ENCODE assay signal across 1 cellular context in the genomic region with DNA sequence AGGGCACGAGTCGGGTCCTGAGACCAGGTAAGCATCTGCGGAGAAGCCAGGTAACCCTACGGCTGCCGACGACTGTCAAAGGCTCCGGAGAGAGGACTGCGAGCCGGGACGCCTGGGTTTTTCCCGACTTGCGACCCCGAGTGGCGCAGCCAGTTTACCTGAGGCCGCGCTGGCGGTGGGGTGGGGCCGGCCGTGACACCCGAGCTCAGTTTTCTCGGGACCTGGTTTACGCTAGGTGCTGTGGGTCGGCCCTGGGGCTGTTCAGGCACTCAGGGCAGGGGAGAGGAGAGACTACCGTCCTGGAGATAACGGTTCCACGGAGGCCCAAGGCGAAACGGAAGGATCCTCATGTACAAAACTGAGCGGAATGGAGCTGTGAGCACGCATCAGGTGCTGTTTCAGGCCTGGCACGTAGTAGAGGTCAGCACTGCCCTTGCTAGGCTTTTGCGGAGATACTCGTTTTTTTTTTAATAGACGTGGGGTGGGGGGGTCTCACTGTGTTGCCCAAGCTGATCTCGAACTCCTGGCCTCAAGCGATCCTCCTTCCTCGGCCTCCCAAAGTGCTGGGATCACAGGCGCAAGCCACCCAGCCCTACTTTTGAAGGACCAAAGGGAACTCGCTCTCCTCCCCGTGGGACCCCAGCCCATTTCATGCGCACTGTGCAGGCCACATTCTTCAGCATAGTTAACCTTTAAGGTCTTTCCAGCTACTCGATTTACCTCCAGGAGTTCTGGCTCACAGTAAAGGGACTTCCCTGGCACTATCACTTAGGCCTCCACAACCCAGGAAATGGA.
TF ChIP-seq lines count a peak whose summit lies in the region.

No MANE protein-coding gene starts in this region.

TF ChIP-seq in HepG2, 621 proteins besides CTCF, POLR2A, EP300 and RAD21 (continued from another document and continues in another):
- TF ChIP-seq, protein P1, sequence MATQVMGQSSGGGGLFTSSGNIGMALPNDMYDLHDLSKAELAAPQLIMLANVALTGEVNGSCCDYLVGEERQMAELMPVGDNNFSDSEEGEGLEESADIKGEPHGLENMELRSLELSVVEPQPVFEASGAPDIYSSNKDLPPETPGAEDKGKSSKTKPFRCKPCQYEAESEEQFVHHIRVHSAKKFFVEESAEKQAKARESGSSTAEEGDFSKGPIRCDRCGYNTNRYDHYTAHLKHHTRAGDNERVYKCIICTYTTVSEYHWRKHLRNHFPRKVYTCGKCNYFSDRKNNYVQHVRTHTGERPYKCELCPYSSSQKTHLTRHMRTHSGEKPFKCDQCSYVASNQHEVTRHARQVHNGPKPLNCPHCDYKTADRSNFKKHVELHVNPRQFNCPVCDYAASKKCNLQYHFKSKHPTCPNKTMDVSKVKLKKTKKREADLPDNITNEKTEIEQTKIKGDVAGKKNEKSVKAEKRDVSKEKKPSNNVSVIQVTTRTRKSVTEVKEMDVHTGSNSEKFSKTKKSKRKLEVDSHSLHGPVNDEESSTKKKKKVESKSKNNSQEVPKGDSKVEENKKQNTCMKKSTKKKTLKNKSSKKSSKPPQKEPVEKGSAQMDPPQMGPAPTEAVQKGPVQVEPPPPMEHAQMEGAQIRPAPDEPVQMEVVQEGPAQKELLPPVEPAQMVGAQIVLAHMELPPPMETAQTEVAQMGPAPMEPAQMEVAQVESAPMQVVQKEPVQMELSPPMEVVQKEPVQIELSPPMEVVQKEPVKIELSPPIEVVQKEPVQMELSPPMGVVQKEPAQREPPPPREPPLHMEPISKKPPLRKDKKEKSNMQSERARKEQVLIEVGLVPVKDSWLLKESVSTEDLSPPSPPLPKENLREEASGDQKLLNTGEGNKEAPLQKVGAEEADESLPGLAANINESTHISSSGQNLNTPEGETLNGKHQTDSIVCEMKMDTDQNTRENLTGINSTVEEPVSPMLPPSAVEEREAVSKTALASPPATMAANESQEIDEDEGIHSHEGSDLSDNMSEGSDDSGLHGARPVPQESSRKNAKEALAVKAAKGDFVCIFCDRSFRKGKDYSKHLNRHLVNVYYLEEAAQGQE (IDR thresholded peaks at IDR 0.05; ENCODE audit: borderline replicate concordance in 1 of 2, low read depth in 1 of 2, low read length in 2 of 2): no peak
- TF ChIP-seq, protein P2, sequence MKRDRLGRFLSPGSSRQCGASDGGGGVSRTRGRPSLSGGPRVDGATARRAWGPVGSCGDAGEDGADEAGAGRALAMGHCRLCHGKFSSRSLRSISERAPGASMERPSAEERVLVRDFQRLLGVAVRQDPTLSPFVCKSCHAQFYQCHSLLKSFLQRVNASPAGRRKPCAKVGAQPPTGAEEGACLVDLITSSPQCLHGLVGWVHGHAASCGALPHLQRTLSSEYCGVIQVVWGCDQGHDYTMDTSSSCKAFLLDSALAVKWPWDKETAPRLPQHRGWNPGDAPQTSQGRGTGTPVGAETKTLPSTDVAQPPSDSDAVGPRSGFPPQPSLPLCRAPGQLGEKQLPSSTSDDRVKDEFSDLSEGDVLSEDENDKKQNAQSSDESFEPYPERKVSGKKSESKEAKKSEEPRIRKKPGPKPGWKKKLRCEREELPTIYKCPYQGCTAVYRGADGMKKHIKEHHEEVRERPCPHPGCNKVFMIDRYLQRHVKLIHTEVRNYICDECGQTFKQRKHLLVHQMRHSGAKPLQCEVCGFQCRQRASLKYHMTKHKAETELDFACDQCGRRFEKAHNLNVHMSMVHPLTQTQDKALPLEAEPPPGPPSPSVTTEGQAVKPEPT (CRISPR knock-in tag; IDR thresholded peaks at IDR 0.05; ENCODE audit: low read depth): no peak
- TF ChIP-seq, protein P3, sequence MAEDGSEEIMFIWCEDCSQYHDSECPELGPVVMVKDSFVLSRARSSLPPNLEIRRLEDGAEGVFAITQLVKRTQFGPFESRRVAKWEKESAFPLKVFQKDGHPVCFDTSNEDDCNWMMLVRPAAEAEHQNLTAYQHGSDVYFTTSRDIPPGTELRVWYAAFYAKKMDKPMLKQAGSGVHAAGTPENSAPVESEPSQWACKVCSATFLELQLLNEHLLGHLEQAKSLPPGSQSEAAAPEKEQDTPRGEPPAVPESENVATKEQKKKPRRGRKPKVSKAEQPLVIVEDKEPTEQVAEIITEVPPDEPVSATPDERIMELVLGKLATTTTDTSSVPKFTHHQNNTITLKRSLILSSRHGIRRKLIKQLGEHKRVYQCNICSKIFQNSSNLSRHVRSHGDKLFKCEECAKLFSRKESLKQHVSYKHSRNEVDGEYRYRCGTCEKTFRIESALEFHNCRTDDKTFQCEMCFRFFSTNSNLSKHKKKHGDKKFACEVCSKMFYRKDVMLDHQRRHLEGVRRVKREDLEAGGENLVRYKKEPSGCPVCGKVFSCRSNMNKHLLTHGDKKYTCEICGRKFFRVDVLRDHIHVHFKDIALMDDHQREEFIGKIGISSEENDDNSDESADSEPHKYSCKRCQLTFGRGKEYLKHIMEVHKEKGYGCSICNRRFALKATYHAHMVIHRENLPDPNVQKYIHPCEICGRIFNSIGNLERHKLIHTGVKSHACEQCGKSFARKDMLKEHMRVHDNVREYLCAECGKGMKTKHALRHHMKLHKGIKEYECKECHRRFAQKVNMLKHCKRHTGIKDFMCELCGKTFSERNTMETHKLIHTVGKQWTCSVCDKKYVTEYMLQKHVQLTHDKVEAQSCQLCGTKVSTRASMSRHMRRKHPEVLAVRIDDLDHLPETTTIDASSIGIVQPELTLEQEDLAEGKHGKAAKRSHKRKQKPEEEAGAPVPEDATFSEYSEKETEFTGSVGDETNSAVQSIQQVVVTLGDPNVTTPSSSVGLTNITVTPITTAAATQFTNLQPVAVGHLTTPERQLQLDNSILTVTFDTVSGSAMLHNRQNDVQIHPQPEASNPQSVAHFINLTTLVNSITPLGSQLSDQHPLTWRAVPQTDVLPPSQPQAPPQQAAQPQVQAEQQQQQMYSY (CRISPR knock-in tag; IDR thresholded peaks at IDR 0.05): peak; percentile 54; the same call in 1 of the 2 replicates
- TF ChIP-seq PAX8 (CRISPR knock-in tag; IDR thresholded peaks at IDR 0.05; ENCODE audit: borderline replicate concordance) (no peak), AGO2 (optimal IDR thresholded peaks at IDR 0.05; ENCODE audit: low read depth, low read length) (no peak), BRCA1 (CRISPR knock-in tag; IDR thresholded peaks at IDR 0.05) (no peak), U2AF2 (IDR thresholded peaks at IDR 0.05; ENCODE audit: low read depth, low read length) (no peak), SP2 (CRISPR knock-in tag; IDR thresholded peaks at IDR 0.05) (no peak), KLF9 (CRISPR knock-in tag; IDR thresholded peaks at IDR 0.05; ENCODE audit: low read depth) (no peak), MXI1 (IDR thresholded peaks at IDR 0.05; ENCODE audit: borderline replicate concordance, low read depth, low read length) (no peak), HMGA1 (CRISPR knock-in tag; conservative IDR thresholded peaks at IDR 0.05) (no peak), GZF1 (CRISPR knock-in tag; IDR thresholded peaks at IDR 0.05) (0 out of 2 replicates have a peak, but pooled peaks have one; percentile 29), GTF2F1 (IDR thresholded peaks at IDR 0.05; ENCODE audit: low read length) (no peak), SP1 (IDR thresholded peaks at IDR 0.05) (no peak), SP1 (CRISPR knock-in tag; IDR thresholded peaks at IDR 0.05) (no peak), ZNF713 (CRISPR knock-in tag; IDR thresholded peaks at IDR 0.05) (0 out of 2 replicates have a peak, but pooled peaks have one; percentile 86), ZNF788 (CRISPR knock-in tag; IDR thresholded peaks at IDR 0.05; ENCODE audit: borderline replicate concordance) (peak; percentile 82), HNRNPL (IDR thresholded peaks at IDR 0.05; ENCODE audit: low read depth, low read length) (no peak), ZNF709 (CRISPR knock-in tag; IDR thresholded peaks at IDR 0.05) (no peak), NFE2L2 (IDR thresholded peaks at IDR 0.05; ENCODE audit: low read length) (no peak), ZNF460 (CRISPR knock-in tag; IDR thresholded peaks at IDR 0.05; ENCODE audit: borderline replicate concordance) (no peak), ZBTB7B (CRISPR knock-in tag; IDR thresholded peaks at IDR 0.05) (no peak), RARG (CRISPR knock-in tag; IDR thresholded peaks at IDR 0.05; ENCODE audit: low read depth) (no peak)
- TF ChIP-seq, protein P4, sequence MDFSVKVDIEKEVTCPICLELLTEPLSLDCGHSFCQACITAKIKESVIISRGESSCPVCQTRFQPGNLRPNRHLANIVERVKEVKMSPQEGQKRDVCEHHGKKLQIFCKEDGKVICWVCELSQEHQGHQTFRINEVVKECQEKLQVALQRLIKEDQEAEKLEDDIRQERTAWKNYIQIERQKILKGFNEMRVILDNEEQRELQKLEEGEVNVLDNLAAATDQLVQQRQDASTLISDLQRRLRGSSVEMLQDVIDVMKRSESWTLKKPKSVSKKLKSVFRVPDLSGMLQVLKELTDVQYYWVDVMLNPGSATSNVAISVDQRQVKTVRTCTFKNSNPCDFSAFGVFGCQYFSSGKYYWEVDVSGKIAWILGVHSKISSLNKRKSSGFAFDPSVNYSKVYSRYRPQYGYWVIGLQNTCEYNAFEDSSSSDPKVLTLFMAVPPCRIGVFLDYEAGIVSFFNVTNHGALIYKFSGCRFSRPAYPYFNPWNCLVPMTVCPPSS (IDR thresholded peaks at IDR 0.05): no peak
- TF ChIP-seq, protein P5, sequence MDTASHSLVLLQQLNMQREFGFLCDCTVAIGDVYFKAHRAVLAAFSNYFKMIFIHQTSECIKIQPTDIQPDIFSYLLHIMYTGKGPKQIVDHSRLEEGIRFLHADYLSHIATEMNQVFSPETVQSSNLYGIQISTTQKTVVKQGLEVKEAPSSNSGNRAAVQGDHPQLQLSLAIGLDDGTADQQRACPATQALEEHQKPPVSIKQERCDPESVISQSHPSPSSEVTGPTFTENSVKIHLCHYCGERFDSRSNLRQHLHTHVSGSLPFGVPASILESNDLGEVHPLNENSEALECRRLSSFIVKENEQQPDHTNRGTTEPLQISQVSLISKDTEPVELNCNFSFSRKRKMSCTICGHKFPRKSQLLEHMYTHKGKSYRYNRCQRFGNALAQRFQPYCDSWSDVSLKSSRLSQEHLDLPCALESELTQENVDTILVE (CRISPR knock-in tag; IDR thresholded peaks at IDR 0.05): no peak
- TF ChIP-seq, protein P6, sequence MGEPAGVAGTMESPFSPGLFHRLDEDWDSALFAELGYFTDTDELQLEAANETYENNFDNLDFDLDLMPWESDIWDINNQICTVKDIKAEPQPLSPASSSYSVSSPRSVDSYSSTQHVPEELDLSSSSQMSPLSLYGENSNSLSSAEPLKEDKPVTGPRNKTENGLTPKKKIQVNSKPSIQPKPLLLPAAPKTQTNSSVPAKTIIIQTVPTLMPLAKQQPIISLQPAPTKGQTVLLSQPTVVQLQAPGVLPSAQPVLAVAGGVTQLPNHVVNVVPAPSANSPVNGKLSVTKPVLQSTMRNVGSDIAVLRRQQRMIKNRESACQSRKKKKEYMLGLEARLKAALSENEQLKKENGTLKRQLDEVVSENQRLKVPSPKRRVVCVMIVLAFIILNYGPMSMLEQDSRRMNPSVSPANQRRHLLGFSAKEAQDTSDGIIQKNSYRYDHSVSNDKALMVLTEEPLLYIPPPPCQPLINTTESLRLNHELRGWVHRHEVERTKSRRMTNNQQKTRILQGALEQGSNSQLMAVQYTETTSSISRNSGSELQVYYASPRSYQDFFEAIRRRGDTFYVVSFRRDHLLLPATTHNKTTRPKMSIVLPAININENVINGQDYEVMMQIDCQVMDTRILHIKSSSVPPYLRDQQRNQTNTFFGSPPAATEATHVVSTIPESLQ (CRISPR knock-in tag; conservative IDR thresholded peaks at IDR 0.05): no peak
- TF ChIP-seq, protein P7, sequence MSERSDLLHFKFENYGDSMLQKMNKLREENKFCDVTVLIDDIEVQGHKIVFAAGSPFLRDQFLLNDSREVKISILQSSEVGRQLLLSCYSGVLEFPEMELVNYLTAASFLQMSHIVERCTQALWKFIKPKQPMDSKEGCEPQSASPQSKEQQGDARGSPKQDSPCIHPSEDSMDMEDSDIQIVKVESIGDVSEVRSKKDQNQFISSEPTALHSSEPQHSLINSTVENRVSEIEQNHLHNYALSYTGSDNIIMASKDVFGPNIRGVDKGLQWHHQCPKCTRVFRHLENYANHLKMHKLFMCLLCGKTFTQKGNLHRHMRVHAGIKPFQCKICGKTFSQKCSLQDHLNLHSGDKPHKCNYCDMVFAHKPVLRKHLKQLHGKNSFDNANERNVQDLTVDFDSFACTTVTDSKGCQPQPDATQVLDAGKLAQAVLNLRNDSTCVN (CRISPR knock-in tag; IDR thresholded peaks at IDR 0.05; ENCODE audit: borderline replicate concordance): no peak
- TF ChIP-seq, protein P8, sequence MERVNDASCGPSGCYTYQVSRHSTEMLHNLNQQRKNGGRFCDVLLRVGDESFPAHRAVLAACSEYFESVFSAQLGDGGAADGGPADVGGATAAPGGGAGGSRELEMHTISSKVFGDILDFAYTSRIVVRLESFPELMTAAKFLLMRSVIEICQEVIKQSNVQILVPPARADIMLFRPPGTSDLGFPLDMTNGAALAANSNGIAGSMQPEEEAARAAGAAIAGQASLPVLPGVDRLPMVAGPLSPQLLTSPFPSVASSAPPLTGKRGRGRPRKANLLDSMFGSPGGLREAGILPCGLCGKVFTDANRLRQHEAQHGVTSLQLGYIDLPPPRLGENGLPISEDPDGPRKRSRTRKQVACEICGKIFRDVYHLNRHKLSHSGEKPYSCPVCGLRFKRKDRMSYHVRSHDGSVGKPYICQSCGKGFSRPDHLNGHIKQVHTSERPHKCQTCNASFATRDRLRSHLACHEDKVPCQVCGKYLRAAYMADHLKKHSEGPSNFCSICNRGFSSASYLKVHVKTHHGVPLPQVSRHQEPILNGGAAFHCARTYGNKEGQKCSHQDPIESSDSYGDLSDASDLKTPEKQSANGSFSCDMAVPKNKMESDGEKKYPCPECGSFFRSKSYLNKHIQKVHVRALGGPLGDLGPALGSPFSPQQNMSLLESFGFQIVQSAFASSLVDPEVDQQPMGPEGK (CRISPR knock-in tag; IDR thresholded peaks at IDR 0.05): no peak
- TF ChIP-seq, protein P9, sequence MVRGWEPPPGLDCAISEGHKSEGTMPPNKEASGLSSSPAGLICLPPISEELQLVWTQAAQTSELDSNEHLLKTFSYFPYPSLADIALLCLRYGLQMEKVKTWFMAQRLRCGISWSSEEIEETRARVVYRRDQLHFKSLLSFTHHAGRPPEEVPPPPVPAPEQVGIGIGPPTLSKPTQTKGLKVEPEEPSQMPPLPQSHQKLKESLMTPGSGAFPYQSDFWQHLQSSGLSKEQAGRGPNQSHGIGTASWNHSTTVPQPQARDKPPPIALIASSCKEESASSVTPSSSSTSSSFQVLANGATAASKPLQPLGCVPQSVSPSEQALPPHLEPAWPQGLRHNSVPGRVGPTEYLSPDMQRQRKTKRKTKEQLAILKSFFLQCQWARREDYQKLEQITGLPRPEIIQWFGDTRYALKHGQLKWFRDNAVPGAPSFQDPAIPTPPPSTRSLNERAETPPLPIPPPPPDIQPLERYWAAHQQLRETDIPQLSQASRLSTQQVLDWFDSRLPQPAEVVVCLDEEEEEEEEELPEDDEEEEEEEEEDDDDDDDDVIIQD (CRISPR knock-in tag; IDR thresholded peaks at IDR 0.05; ENCODE audit: low read depth): 0 out of 2 replicates have a peak, but pooled peaks have one; percentile 40
- TF ChIP-seq, protein P10, sequence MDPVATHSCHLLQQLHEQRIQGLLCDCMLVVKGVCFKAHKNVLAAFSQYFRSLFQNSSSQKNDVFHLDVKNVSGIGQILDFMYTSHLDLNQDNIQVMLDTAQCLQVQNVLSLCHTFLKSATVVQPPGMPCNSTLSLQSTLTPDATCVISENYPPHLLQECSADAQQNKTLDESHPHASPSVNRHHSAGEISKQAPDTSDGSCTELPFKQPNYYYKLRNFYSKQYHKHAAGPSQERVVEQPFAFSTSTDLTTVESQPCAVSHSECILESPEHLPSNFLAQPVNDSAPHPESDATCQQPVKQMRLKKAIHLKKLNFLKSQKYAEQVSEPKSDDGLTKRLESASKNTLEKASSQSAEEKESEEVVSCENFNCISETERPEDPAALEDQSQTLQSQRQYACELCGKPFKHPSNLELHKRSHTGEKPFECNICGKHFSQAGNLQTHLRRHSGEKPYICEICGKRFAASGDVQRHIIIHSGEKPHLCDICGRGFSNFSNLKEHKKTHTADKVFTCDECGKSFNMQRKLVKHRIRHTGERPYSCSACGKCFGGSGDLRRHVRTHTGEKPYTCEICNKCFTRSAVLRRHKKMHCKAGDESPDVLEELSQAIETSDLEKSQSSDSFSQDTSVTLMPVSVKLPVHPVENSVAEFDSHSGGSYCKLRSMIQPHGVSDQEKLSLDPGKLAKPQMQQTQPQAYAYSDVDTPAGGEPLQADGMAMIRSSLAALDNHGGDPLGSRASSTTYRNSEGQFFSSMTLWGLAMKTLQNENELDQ (CRISPR knock-in tag; IDR thresholded peaks at IDR 0.05; ENCODE audit: borderline replicate concordance): no peak
